15 cellular contexts compared by ENCODE assay signal in the genomic region with DNA sequence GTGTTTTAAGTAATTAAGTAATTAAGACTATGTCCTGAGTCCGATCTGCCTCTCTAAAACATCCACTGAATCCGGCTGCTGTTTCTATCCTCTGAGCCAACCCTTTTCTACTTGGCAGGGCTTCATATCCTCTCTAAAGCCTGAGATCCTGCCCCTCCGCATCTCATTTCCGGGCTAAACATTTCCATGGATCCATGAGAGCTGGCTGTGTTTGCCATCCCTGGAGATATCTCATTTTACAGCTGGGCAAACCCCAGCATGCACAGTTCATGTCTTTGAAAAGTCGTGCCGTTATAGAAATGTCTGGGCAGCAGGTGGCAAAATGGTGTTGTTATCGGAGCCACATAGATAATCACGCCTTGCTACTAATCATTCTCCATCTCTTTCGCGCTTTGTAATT.
DNase-seq lines count a peak whose midpoint lies in the region; ATAC-seq, FAIRE-seq and TF ChIP-seq lines count a peak whose summit lies in the region.
"Had no signal": no experiment of that assay in that cellular context is flagged by ENCODE, and none has a peak within 500 bp of the region (broad histone marks: within the 10 kb centered on the region; RNA-seq: fewer than 3 reads in every experiment).

No MANE protein-coding gene starts in this region.

- DNase-seq in D721Med (ENCODE audit: insufficient read length, low spot score) = peak; percentile 33
- DNase-seq in NCI-H146 treated with DMSO at 0.1 percent for 48 hours (lab: John Stamatoyannopoulos, UW; ENCODE audit: unreplicated experiment) = peak; percentile 95
- peak; percentile 65 for DNase-seq in NCI-H510A treated with DMSO at 0.1 percent for 48 hours (lab: John Stamatoyannopoulos, UW)
- peak; percentile 14 for DNase-seq in left kidney (ENCODE audit: low read depth, low spot score)
- no peak for DNase-seq in kidney glomerular epithelial cell (lab: John Stamatoyannopoulos, UW)
- DNase-seq in NOMO-1 treated with DMSO at 0.1 percent for 48 hours (lab: John Stamatoyannopoulos, UW; ENCODE audit: unreplicated experiment) = no peak
- DNase-seq: activated CD8-positive, alpha-beta memory T cell treated with anti-CD3 and anti-CD28 coated beads, Interleukin-2, amount 50 U/mL, for 4 hours; naive thymus-derived CD4-positive, alpha-beta T cell; stimulated activated CD4-positive, alpha-beta T cell treated with anti-CD3 and anti-CD28 coated beads, Interleukin-12 subunit alpha, Interleukin-12 subunit beta, amount 100 ng/mL, for 4 hours; stimulated activated naive CD8-positive, alpha-beta T cell treated with anti-CD3 and anti-CD28 coated beads, Interleukin-15, amount 100 ng/mL, for 72 hours had no signal

- ATAC-seq in GM18868 (IDR thresholded peaks at IDR 0.05; ENCODE audit: unreplicated experiment) (no peak), HG03439 (IDR thresholded peaks at IDR 0.05; ENCODE audit: unreplicated experiment) (no peak)
- ATAC-seq: naive thymus-derived CD4-positive, alpha-beta T cell; Right ventricle myocardium inferior; stimulated activated naive CD8-positive, alpha-beta T cell treated with anti-CD3 and anti-CD28 coated beads, Interleukin-15, amount 100 ng/mL, for 72 hours had no signal

- FAIRE-seq in D721Med (lab: Jason Lieb, UNC) = no peak
- FAIRE-seq: astrocyte, frontal cortex had no signal

- TF ChIP-seq CTCF in D721Med (IDR thresholded peaks at IDR 0.05; ENCODE audit: insufficient read depth, missing control alignments) = peak; percentile 10

Comparison
In these comparisons a context has a peak if more than half of its experiments do, and no peak if none do; other contexts are left out.
1. DNase-seq: peak in D721Med (single experiment), NCI-H146 treated with DMSO at 0.1 percent for 48 hours (single experiment), NCI-H510A treated with DMSO at 0.1 percent for 48 hours (single experiment) and left kidney (single experiment); none in kidney glomerular epithelial cell (single experiment) and NOMO-1 treated with DMSO at 0.1 percent for 48 hours (single experiment).